In genomic region chr9:70159630-70160029, GRCh38 we compare ENCODE assay signal across 15 cellular contexts.
DNase-seq lines count a peak whose midpoint lies in the region; ATAC-seq and TF ChIP-seq lines count a peak whose summit lies in the region.
"Had no signal": no experiment of that assay in that cellular context is flagged by ENCODE, and none has a peak within 500 bp of the region (broad histone marks: within the 10 kb centered on the region; RNA-seq: fewer than 3 reads in every experiment).

No MANE protein-coding gene starts in this region.

- H3K27ac Mint-ChIP-seq in natural killer cell treated with Interleukin-12 subunit alpha and Interleukin-12 subunit beta and Interleukin-15 and Interleukin-18, amount 100 ng/mL, for 72 hours = no peak overlapping the region
- H3K27ac Mint-ChIP-seq: activated naive CD8-positive, alpha-beta T cell; neural progenitor cell had no signal

- no peak overlapping the region for H3K4me2 ChIP-seq in skeletal muscle satellite cell (ENCODE audit: low read length)
- H3K4me2 ChIP-seq: neural progenitor cell had no signal

- ATAC-seq in natural killer cell treated with Interleukin-12 subunit alpha and Interleukin-12 subunit beta and Interleukin-15 and Interleukin-18, amount 100 ng/mL, for 72 hours = no peak

- H3K4me1 ChIP-seq in esophagus muscularis mucosa (peaks cover 7 to 86% (median 73%) of the 10 kb centered on the region in 4 donors), skeletal muscle satellite cell (ENCODE audit: control insufficient read depth, insufficient read depth, low read length) (peaks cover 51% of the 10 kb centered on the region)

- CTCF ChIA-PET in RWPE1 (lab: Yijun Ruan, JAX) = no interaction called here

- peak overlapping the region; percentile 41 to 76 (median 58) for H3K27ac ChIP-seq in esophagus muscularis mucosa (replicated peaks in 1 of 4)
- H3K27ac ChIP-seq in RWPE1 = no peak overlapping the region
- H3K27ac ChIP-seq: neural progenitor cell had no signal

- H3K36me3 ChIP-seq in esophagus muscularis mucosa (peaks cover 0 to 36% (median 13%) of the 10 kb centered on the region in 4 donors), skeletal muscle satellite cell (ENCODE audit: insufficient read depth, low read length) (no peaks in the 10 kb centered on the region)
- H3K36me3 ChIP-seq: neural progenitor cell had no signal

- DNase-seq in GM04504 (ENCODE audit: low read depth) = peak; percentile 12
- peak; percentile 85 for DNase-seq in M059J (ENCODE audit: low read depth)
- DNase-seq in esophagus muscularis mucosa (ENCODE audit: extremely low spot score) = no peak
- DNase-seq in RWPE1 (ENCODE audit: low spot score) = no peak
- no peak for DNase-seq in foreskin melanocyte
- DNase-seq in natural killer cell treated with Interleukin-12 subunit alpha and Interleukin-12 subunit beta and Interleukin-15 and Interleukin-18, amount 100 ng/mL, for 72 hours (ENCODE audit: low spot score) = no peak
- DNase-seq: activated CD4-positive, CD25-positive, alpha-beta regulatory T cell treated with anti-CD3 and anti-CD28 coated beads, Interleukin-2, amount 50 U/mL, for 72 hours; activated CD8-positive, alpha-beta memory T cell treated with anti-CD3 and anti-CD28 coated beads for 24 hours; AML-193; DND-41; midbrain; NCI-H1694 had no signal

- no peak for TF ChIP-seq EP300 in esophagus muscularis mucosa (IDR thresholded peaks at IDR 0.05)

- H3K4me3 Mint-ChIP-seq in natural killer cell treated with Interleukin-12 subunit alpha and Interleukin-12 subunit beta and Interleukin-15 and Interleukin-18, amount 100 ng/mL, for 72 hours = no peak overlapping the region
- H3K4me3 Mint-ChIP-seq: activated naive CD8-positive, alpha-beta T cell; neural progenitor cell had no signal

- intact Hi-C loops in esophagus muscularis mucosa (cut with DNase I) = loop anchor here (10.0 kb wide), 2 partner anchors 115 to 245 kb away; no protein-coding TSS in a partner anchor

- POLR2A ChIA-PET in RWPE1 (lab: Yijun Ruan, JAX; ENCODE audit: low non-redundant PET) = no interaction called here

- H3K9me3 ChIP-seq in esophagus muscularis mucosa = no peaks in the 10 kb centered on the region
- no peaks in the 10 kb centered on the region for H3K9me3 ChIP-seq in skeletal muscle satellite cell (replicated peaks; ENCODE audit: low read length)

- peak overlapping the region; percentile 6 for H3K9ac ChIP-seq in skeletal muscle satellite cell (ENCODE audit: low read depth, low read length)
- H3K9ac ChIP-seq: neural progenitor cell had no signal

- no peaks in the 10 kb centered on the region for H3K36me3 Mint-ChIP-seq in natural killer cell treated with Interleukin-12 subunit alpha and Interleukin-12 subunit beta and Interleukin-15 and Interleukin-18, amount 100 ng/mL, for 72 hours
- H3K36me3 Mint-ChIP-seq: neural progenitor cell had no signal

- TF ChIP-seq CTCF in esophagus muscularis mucosa (IDR thresholded peaks at IDR 0.05) (no peak), RWPE1 (conservative IDR thresholded peaks at IDR 0.05; ENCODE audit: low read depth) (no peak)

- no peaks in the 10 kb centered on the region for H3K27me3 ChIP-seq in esophagus muscularis mucosa
- H3K27me3 ChIP-seq in skeletal muscle satellite cell (ENCODE audit: control insufficient read depth, insufficient read depth, low read length) = no peaks in the 10 kb centered on the region
- H3K27me3 ChIP-seq: neural progenitor cell had no signal

- 42% methylated on average over 3 of the region's 3 CpGs for WGBS in esophagus muscularis mucosa

- TF ChIP-seq POLR2A in esophagus muscularis mucosa (IDR thresholded peaks at IDR 0.05; ENCODE audit: low read depth) = no peak

- H3K4me3 ChIP-seq in esophagus muscularis mucosa = no peak overlapping the region
- H3K4me3 ChIP-seq in skeletal muscle satellite cell (ENCODE audit: low read length) = no peak overlapping the region
- H3K4me3 ChIP-seq: neural progenitor cell had no signal

- H3K4me1 Mint-ChIP-seq in natural killer cell treated with Interleukin-12 subunit alpha and Interleukin-12 subunit beta and Interleukin-15 and Interleukin-18, amount 100 ng/mL, for 72 hours (ENCODE audit: low read depth in 2 of 2) = no peaks in the 10 kb centered on the region

- H3K27me3 Mint-ChIP-seq in natural killer cell treated with Interleukin-12 subunit alpha and Interleukin-12 subunit beta and Interleukin-15 and Interleukin-18, amount 100 ng/mL, for 72 hours = peaks cover 14 to 24% of the 10 kb centered on the region in 2 donors

- no peaks in the 10 kb centered on the region for H3K9me3 Mint-ChIP-seq in natural killer cell treated with Interleukin-12 subunit alpha and Interleukin-12 subunit beta and Interleukin-15 and Interleukin-18, amount 100 ng/mL, for 72 hours
- H3K9me3 Mint-ChIP-seq: neural progenitor cell had no signal

Comparison
In these comparisons a context has a peak if more than half of its experiments do, and no peak if none do; other contexts are left out.
1. DNase-seq: peak in GM04504 (single experiment) and M059J (single experiment); none in esophagus muscularis mucosa (single experiment), RWPE1 (single experiment), foreskin melanocyte (single experiment) and natural killer cell treated with Interleukin-12 subunit alpha and Interleukin-12 subunit beta and Interleukin-15 and Interleukin-18, amount 100 ng/mL, for 72 hours (single experiment).